13 cellular contexts compared by ENCODE assay signal in the genomic region with DNA sequence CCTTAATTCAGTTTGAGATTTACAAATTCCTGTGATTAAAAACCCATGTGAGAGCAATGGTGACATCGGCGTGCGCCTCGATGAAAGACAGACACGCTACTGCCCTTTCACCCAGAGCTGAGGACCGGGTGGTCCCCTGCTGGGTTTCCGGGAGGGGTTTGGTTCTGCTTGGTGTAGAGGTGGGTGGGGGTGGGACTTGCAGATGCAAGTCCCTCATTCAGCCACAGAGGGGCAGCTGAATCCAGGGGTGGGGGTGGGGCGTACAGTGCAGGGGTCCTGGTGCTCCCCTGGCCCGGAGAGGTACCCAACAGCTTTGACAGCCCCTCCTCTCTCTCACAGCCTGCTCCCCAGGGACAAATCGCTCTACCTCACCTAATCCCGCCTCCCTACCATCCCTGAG.
DNase-seq lines count a peak whose midpoint lies in the region; ATAC-seq and TF ChIP-seq lines count a peak whose summit lies in the region.
"Had no signal": no experiment of that assay in that cellular context is flagged by ENCODE, and none has a peak within 500 bp of the region (broad histone marks: within the 10 kb centered on the region; RNA-seq: fewer than 3 reads in every experiment).

No MANE protein-coding gene starts in this region.

- no peak overlapping the region for H3K4me3 Mint-ChIP-seq in endodermal cell

- no peaks in the 10 kb centered on the region for H4K20me1 ChIP-seq in BLaER1
- no peaks in the 10 kb centered on the region for H4K20me1 ChIP-seq in OCI-LY7 (ENCODE audit: insufficient read depth, low read length)

- peak; percentile 35 for DNase-seq in A673 (ENCODE audit: low spot score)
- DNase-seq in OCI-LY7 (ENCODE audit: low spot score), result no peak
- peak; percentile 71 for DNase-seq in endodermal cell
- no peak for DNase-seq in NCI-H146 treated with DMSO at 0.1 percent for 48 hours (lab: John Stamatoyannopoulos, UW; ENCODE audit: unreplicated experiment)
- no peak for DNase-seq in stimulated activated CD4-positive, alpha-beta T cell treated with anti-CD3 and anti-CD28 coated beads, Interleukin-15, amount 100 ng/mL, for 24 hours
- DNase-seq: hippocampal formation, NCI-H510A treated with DMSO at 0.1 percent for 48 hours had no signal

- H3K9me2 ChIP-seq in OCI-LY7 (ENCODE audit: insufficient read depth, low read length), result no peaks in the 10 kb centered on the region

- H2AFZ ChIP-seq in OCI-LY7 (ENCODE audit: low read length), result no peak overlapping the region

- CTCF ChIA-PET in A673 (lab: Charles Lee) (interaction anchor here (0.6 to 0.7 kb wide), 2 partner anchors 48 to 143 kb away, joined by 7 to 10 read pairs; no protein-coding TSS in a partner anchor), OCI-LY7 (lab: Charles Lee; ENCODE audit: unreplicated experiment) (no interaction called here)

- H3K4me1 ChIP-seq in A673 (ENCODE audit: insufficient read depth, low read length, poor library complexity, severe bottlenecking) (no peaks in the 10 kb centered on the region), BLaER1 (peaks cover 69% of the 10 kb centered on the region), OCI-LY7 (ENCODE audit: insufficient read depth, low read length, poor library complexity, severe bottlenecking) (no peaks in the 10 kb centered on the region), endodermal cell (ENCODE audit: control insufficient read depth, insufficient read depth, low read length) (no peaks in the 10 kb centered on the region)
- H3K4me1 ChIP-seq: Caco-2, esophagus muscularis mucosa had no signal

- no peak overlapping the region for H3K27ac Mint-ChIP-seq in endodermal cell

- no peaks in the 10 kb centered on the region for H3K36me3 Mint-ChIP-seq in endodermal cell (ENCODE audit: low read depth)

- no peak overlapping the region for H3K27ac ChIP-seq in A673 (ENCODE audit: low read depth, low read length, poor library complexity, severe bottlenecking)
- peak overlapping the region; percentile 94 for H3K27ac ChIP-seq in BLaER1
- H3K27ac ChIP-seq in OCI-LY7 (ENCODE audit: low read depth, low read length, poor library complexity, severe bottlenecking), result no peak overlapping the region
- no peak overlapping the region for H3K27ac ChIP-seq in endodermal cell (ENCODE audit: low read depth, low read length)
- H3K27ac ChIP-seq: esophagus muscularis mucosa, thoracic aorta had no signal

- H3K36me3 ChIP-seq in A673 (ENCODE audit: insufficient read depth, low read length, poor library complexity, severe bottlenecking), result peaks cover 30% of the 10 kb centered on the region
- H3K36me3 ChIP-seq in BLaER1, result no peaks in the 10 kb centered on the region
- H3K36me3 ChIP-seq in OCI-LY7 (ENCODE audit: insufficient read depth, low read length), result no peaks in the 10 kb centered on the region
- no peaks in the 10 kb centered on the region for H3K36me3 ChIP-seq in endodermal cell (ENCODE audit: control insufficient read depth, insufficient read depth, low read length)
- H3K36me3 ChIP-seq: thoracic aorta had no signal

- peak; percentile 29; the same call in 1 of the 2 replicates for TF ChIP-seq CTCF in A673 (conservative IDR thresholded peaks at IDR 0.05; ENCODE audit: low read depth, low read length)
- 0 out of 2 replicates have a peak, but pooled peaks have one; percentile 19 for TF ChIP-seq CTCF in OCI-LY7 (conservative IDR thresholded peaks at IDR 0.05; ENCODE audit: low read length)
- peak; percentile 30 for TF ChIP-seq CTCF in endodermal cell (conservative IDR thresholded peaks at IDR 0.05)

- no peaks in the 10 kb centered on the region for H3K9me3 Mint-ChIP-seq in endodermal cell

- ATAC-seq in HG03196 (IDR thresholded peaks at IDR 0.05; ENCODE audit: unreplicated experiment) (no peak), GM21825 (IDR thresholded peaks at IDR 0.05; ENCODE audit: unreplicated experiment) (no peak)

- H3K4me3 ChIP-seq in A673 (ENCODE audit: low read depth, low read length, poor library complexity, severe bottlenecking), result no peak overlapping the region
- peak overlapping the region; percentile 61 for H3K4me3 ChIP-seq in BLaER1
- H3K4me3 ChIP-seq in OCI-LY7 (ENCODE audit: low read depth, low read length, poor library complexity, severe bottlenecking), result no peak overlapping the region
- no peak overlapping the region for H3K4me3 ChIP-seq in endodermal cell (ENCODE audit: low read length)
- H3K4me3 ChIP-seq: esophagus muscularis mucosa, thoracic aorta had no signal

- peak overlapping the region; percentile 98 for H3K4me2 ChIP-seq in BLaER1
- no peak overlapping the region for H3K4me2 ChIP-seq in OCI-LY7 (ENCODE audit: low read length)

- POLR2A ChIA-PET in A673 (lab: Charles Lee; ENCODE audit: low non-redundant PET) (interaction anchor here (0.6 kb wide), 1 partner anchor 121 kb away, joined by 3 read pairs; no protein-coding TSS in a partner anchor), OCI-LY7 (lab: Charles Lee) (no interaction called here)

- intact Hi-C loops in A673 (cut with micrococcal nuclease; ENCODE audit: unreplicated experiment), result no loop called here
- intact Hi-C loops in OCI-LY7 (cut with micrococcal nuclease; ENCODE audit: unreplicated experiment), result no loop called here

- no peaks in the 10 kb centered on the region for H3K79me2 ChIP-seq in OCI-LY7 (ENCODE audit: insufficient read depth, low read depth, low read length)

- WGBS in endodermal cell (ENCODE audit: insufficient coverage in 1 of 2, insufficient read length in 1 of 2), 2 experiments, result 79% methylated on average over 11 of the region's 11 CpGs; no CpG with 5 or more reads in 1 of the 2 experiments

- H3K27me3 ChIP-seq in A673 (replicated peaks; ENCODE audit: insufficient read depth, low read depth, low read length, poor library complexity) (no peaks in the 10 kb centered on the region), BLaER1 (no peaks in the 10 kb centered on the region), endodermal cell (ENCODE audit: control insufficient read depth, insufficient read depth, low read length, poor library complexity, severe bottlenecking) (no peaks in the 10 kb centered on the region)

- H3K9ac ChIP-seq in BLaER1, result peak overlapping the region; percentile 81
- no peak overlapping the region for H3K9ac ChIP-seq in endodermal cell (ENCODE audit: extremely low read depth, low read length, poor library complexity, severe bottlenecking)

- no peaks in the 10 kb centered on the region for H3K27me3 Mint-ChIP-seq in endodermal cell (ENCODE audit: insufficient read depth)

- BruUV-seq in A673 (replicated peaks; lab: Mats Ljungman, UMichigan) (no TSS peak), OCI-LY7 (replicated peaks; lab: Mats Ljungman, UMichigan) (no TSS peak)

- H3K9me3 ChIP-seq in A673 (ENCODE audit: low read depth, low read length, poor library complexity, severe bottlenecking), result no peaks in the 10 kb centered on the region
- H3K9me3 ChIP-seq in BLaER1, result no peaks in the 10 kb centered on the region
- H3K9me3 ChIP-seq in OCI-LY7 (ENCODE audit: low read length), result no peaks in the 10 kb centered on the region
- no peaks in the 10 kb centered on the region for H3K9me3 ChIP-seq in endodermal cell (ENCODE audit: control insufficient read depth, low read length)
- H3K9me3 ChIP-seq: Caco-2, esophagus muscularis mucosa, thoracic aorta had no signal

- H3K4me1 Mint-ChIP-seq in endodermal cell, result peaks cover 6% of the 10 kb centered on the region

Comparison
In these comparisons a context has a peak if more than half of its experiments do, and no peak if none do; other contexts are left out.
1. DNase-seq: peak in A673 (single experiment) and endodermal cell (single experiment); none in OCI-LY7 (single experiment), NCI-H146 treated with DMSO at 0.1 percent for 48 hours (single experiment) and stimulated activated CD4-positive, alpha-beta T cell treated with anti-CD3 and anti-CD28 coated beads, Interleukin-15, amount 100 ng/mL, for 24 hours (single experiment).
2. Peak in every context shown above with its lines, with median percentiles within 50 percentile points of each other: CTCF ChIP-seq.